In the genomic region with DNA sequence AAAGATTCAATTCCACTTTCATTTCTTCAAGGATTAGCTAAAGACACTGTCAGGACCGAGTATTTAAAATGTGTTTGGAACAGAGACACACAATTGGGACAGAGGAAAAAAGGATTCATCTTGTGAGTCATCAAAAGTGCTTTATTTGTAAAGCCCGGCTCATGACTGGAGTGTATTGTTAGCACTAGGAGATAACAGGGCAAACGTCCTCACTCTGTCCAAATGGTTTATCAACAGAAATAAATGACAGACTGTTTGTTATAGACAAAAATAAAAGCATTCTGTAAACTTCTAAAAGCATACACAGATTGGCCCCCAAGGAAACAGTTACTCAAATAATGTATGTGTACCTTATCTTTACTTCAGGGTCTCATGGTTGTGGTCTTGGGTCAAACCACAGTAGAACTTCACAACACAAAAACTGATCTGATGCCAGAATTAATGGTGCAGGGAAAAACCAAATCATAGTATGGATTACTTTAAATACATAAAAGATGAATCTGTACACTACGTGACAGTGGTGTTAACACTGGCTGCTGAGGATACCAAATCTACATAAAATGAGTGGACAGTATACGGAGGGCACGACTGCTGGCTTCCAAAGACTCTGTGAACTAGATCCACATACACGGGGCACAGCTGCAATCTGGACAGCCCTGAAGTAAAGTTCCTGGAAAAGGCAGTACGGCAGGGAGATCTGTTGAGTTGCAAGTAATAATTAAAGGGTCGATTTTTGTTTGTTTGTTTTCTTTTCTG, we compare ENCODE assay signal across 14 cellular contexts.
A peak's percentile ranks its signal among the peaks of the same experiment; 100 is the strongest.
DNase-seq lines count a peak whose midpoint lies in the region; ATAC-seq and TF ChIP-seq lines count a peak whose summit lies in the region.
"Had no signal": no experiment of that assay in that cellular context is flagged by ENCODE, and none has a peak within 500 bp of the region (broad histone marks: within the 10 kb centered on the region; RNA-seq: fewer than 3 reads in every experiment).

No MANE protein-coding gene starts in this region.

- no peak for TF ChIP-seq CTCF in CD8-positive, alpha-beta T cell (IDR thresholded peaks at IDR 0.05)
- no peak for TF ChIP-seq CTCF in cardiac fibroblast (IDR thresholded peaks at IDR 0.05; ENCODE audit: low read depth, low read length)
- no peak for TF ChIP-seq CTCF in endodermal cell (conservative IDR thresholded peaks at IDR 0.05)

- CTCF ChIA-PET in CD8-positive, alpha-beta T cell (lab: Charles Lee): no interaction called here

- peaks cover 33% of the 10 kb centered on the region for H3K36me3 ChIP-seq in CD8-positive, alpha-beta T cell (ENCODE audit: insufficient read depth, low read length)
- H3K36me3 ChIP-seq in endodermal cell (ENCODE audit: control insufficient read depth, insufficient read depth, low read length): no peaks in the 10 kb centered on the region

- no peaks in the 10 kb centered on the region for H3K27me3 Mint-ChIP-seq in CD8-positive, alpha-beta T cell (ENCODE audit: low read depth)
- no peaks in the 10 kb centered on the region for H3K27me3 Mint-ChIP-seq in endodermal cell (ENCODE audit: insufficient read depth)
- H3K27me3 Mint-ChIP-seq: naive thymus-derived CD4-positive, alpha-beta T cell had no signal

- H3K9me3 ChIP-seq in CD8-positive, alpha-beta T cell (ENCODE audit: low read length): no peaks in the 10 kb centered on the region
- H3K9me3 ChIP-seq in endodermal cell (ENCODE audit: control insufficient read depth, low read length): no peaks in the 10 kb centered on the region
- H3K9me3 ChIP-seq: esophagus squamous epithelium had no signal

- no peaks in the 10 kb centered on the region for H3K9me3 Mint-ChIP-seq in CD8-positive, alpha-beta T cell
- H3K9me3 Mint-ChIP-seq in endodermal cell: no peaks in the 10 kb centered on the region

- intact Hi-C loops in CD8-positive, alpha-beta T cell (cut with DNase I, micrococcal nuclease): no loop called here

- no peak overlapping the region for H3K4me3 ChIP-seq in CD8-positive, alpha-beta T cell (ENCODE audit: low read depth, low read length)
- H3K4me3 ChIP-seq in cardiac fibroblast (replicated peaks in 1 of 2; ENCODE audit: low read depth in 2 of 2, low read length in 2 of 2) (no peak overlapping the region), endodermal cell (ENCODE audit: low read length) (no peak overlapping the region)
- H3K4me3 ChIP-seq: esophagus squamous epithelium had no signal

- no peaks in the 10 kb centered on the region for H3K4me1 Mint-ChIP-seq in CD8-positive, alpha-beta T cell (ENCODE audit: low read depth)
- H3K4me1 Mint-ChIP-seq in endodermal cell: no peaks in the 10 kb centered on the region
- H3K4me1 Mint-ChIP-seq: naive thymus-derived CD4-positive, alpha-beta T cell had no signal

- POLR2A ChIA-PET in CD8-positive, alpha-beta T cell (lab: Charles Lee): no interaction called here

- H3K4me3 Mint-ChIP-seq in CD8-positive, alpha-beta T cell: no peak overlapping the region
- H3K4me3 Mint-ChIP-seq in endodermal cell: no peak overlapping the region
- H3K4me3 Mint-ChIP-seq: naive thymus-derived CD4-positive, alpha-beta T cell had no signal

- no peak for ATAC-seq in CD8-positive, alpha-beta T cell
- ATAC-seq in GM19324 (IDR thresholded peaks at IDR 0.05; ENCODE audit: low FRiP score, unreplicated experiment): no peak
- ATAC-seq: naive thymus-derived CD4-positive, alpha-beta T cell; SK-N-SH treated with all-trans-retinoic acid at 6 μM for 48 hours had no signal

- no peak for DNase-seq in CD8-positive, alpha-beta T cell
- DNase-seq in HT1080 (ENCODE audit: low read depth) (peak; percentile 31), cardiac fibroblast (ENCODE audit: low read depth in 2 of 2) (peak; percentile 46), inferior parietal cortex (ENCODE audit: extremely low spot score) (peak; percentile 51), NCI-H2196 (lab: John Stamatoyannopoulos, UW; ENCODE audit: unreplicated experiment) (no peak), mucosa of gallbladder (ENCODE audit: low spot score) (no peak), endodermal cell (no peak)
- DNase-seq: activated CD4-positive, alpha-beta T cell treated with anti-CD3 and anti-CD28 coated beads, Interleukin-2, amount 50 U/mL, for 48 hours; esophagus squamous epithelium; naive thymus-derived CD4-positive, alpha-beta T cell; NCI-H510A; OCI-M1 had no signal

- no peak overlapping the region for H3K27ac ChIP-seq in CD8-positive, alpha-beta T cell (ENCODE audit: low read depth, low read length)
- H3K27ac ChIP-seq in endodermal cell (ENCODE audit: low read depth, low read length): no peak overlapping the region
- H3K27ac ChIP-seq: esophagus squamous epithelium had no signal

- H3K27me3 ChIP-seq in CD8-positive, alpha-beta T cell (ENCODE audit: insufficient read depth, low read length): no peaks in the 10 kb centered on the region
- H3K27me3 ChIP-seq in endodermal cell (ENCODE audit: control insufficient read depth, insufficient read depth, low read length, poor library complexity, severe bottlenecking): no peaks in the 10 kb centered on the region
- H3K27me3 ChIP-seq: esophagus squamous epithelium had no signal

- H3K4me1 ChIP-seq in CD8-positive, alpha-beta T cell (ENCODE audit: insufficient read depth, low read length): no peaks in the 10 kb centered on the region
- no peaks in the 10 kb centered on the region for H3K4me1 ChIP-seq in endodermal cell (ENCODE audit: control insufficient read depth, insufficient read depth, low read length)
- H3K4me1 ChIP-seq: esophagus squamous epithelium had no signal

- H3K9ac ChIP-seq in endodermal cell (ENCODE audit: extremely low read depth, low read length, poor library complexity, severe bottlenecking): no peak overlapping the region

- 94 to 100% methylated on average over 7 to 9 of the region's 9 CpGs for WGBS in endodermal cell (ENCODE audit: insufficient coverage in 1 of 2, insufficient read length in 1 of 2), 2 experiments

- peak overlapping the region; percentile 15 for H3K27ac Mint-ChIP-seq in CD8-positive, alpha-beta T cell
- no peak overlapping the region for H3K27ac Mint-ChIP-seq in endodermal cell

- peaks cover 64% of the 10 kb centered on the region for H3K36me3 Mint-ChIP-seq in CD8-positive, alpha-beta T cell
- peaks cover 36% of the 10 kb centered on the region for H3K36me3 Mint-ChIP-seq in endodermal cell (ENCODE audit: low read depth)

Comparison
In these comparisons a context has a peak if more than half of its experiments do, and no peak if none do; other contexts are left out.
1. DNase-seq: peak in HT1080 (single experiment), cardiac fibroblast (2 of 2) and inferior parietal cortex (single experiment); none in CD8-positive, alpha-beta T cell (0 of 7), NCI-H2196 (single experiment), mucosa of gallbladder (single experiment) and endodermal cell (single experiment).